In the genomic region with DNA sequence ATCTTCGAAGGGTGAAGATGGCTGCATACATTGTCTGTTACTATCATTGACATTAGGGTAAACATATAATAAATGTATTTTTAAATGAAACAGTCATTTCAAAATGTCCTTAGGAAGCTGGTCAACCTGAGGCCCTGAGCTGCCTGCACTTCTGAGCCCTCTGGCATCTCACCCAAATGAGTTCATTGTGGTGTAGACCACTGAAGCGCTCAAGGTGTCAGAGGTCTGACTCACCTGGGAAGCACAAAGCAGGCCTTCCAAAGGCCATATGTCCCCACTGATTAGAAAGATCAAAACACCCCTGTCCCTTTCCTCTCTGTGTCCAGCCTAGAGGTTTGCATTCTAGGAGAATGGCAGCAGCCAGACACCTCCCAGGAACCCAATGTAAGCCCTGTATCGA, we compare ENCODE assay signal across 1 cellular context.
TF ChIP-seq lines count a peak whose summit lies in the region.

No MANE protein-coding gene starts in this region.

TF ChIP-seq in GM12878, 131 proteins besides CTCF, POLR2A, EP300 and RAD21:
- TF ChIP-seq, protein P1, sequence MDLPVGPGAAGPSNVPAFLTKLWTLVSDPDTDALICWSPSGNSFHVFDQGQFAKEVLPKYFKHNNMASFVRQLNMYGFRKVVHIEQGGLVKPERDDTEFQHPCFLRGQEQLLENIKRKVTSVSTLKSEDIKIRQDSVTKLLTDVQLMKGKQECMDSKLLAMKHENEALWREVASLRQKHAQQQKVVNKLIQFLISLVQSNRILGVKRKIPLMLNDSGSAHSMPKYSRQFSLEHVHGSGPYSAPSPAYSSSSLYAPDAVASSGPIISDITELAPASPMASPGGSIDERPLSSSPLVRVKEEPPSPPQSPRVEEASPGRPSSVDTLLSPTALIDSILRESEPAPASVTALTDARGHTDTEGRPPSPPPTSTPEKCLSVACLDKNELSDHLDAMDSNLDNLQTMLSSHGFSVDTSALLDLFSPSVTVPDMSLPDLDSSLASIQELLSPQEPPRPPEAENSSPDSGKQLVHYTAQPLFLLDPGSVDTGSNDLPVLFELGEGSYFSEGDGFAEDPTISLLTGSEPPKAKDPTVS (IDR thresholded peaks at IDR 0.05; ENCODE audit: low read depth, low read length), result no peak
- TF ChIP-seq CBX5 (IDR thresholded peaks at IDR 0.05; ENCODE audit: low read depth) (no peak), NRF1 (conservative IDR thresholded peaks at IDR 0.05; ENCODE audit: low read depth, low read length) (no peak), RFX5 (IDR thresholded peaks at IDR 0.05; ENCODE audit: low read depth, low read length) (no peak), NBN (IDR thresholded peaks at IDR 0.05) (no peak), ZNF207 (IDR thresholded peaks at IDR 0.05; ENCODE audit: borderline replicate concordance) (no peak), SIX5 (IDR thresholded peaks at IDR 0.05; ENCODE audit: low read depth, low read length, severe bottlenecking) (no peak), RB1 (IDR thresholded peaks at IDR 0.05; ENCODE audit: borderline replicate concordance) (no peak), PRDM15 (CRISPR knock-in tag; IDR thresholded peaks at IDR 0.05) (no peak), FOS (IDR thresholded peaks at IDR 0.05; ENCODE audit: borderline replicate concordance, extremely low read depth, insufficient read length) (no peak), PAX8 (IDR thresholded peaks at IDR 0.05) (no peak), BRCA1 (IDR thresholded peaks at IDR 0.05; ENCODE audit: low read depth, low read length) (no peak), NFIC (IDR thresholded peaks at IDR 0.05; ENCODE audit: low read depth, low read length) (no peak), ZNF274 (IDR thresholded peaks at IDR 0.05; ENCODE audit: insufficient read depth, insufficient read length) (no peak), TBL1XR1 (IDR thresholded peaks at IDR 0.05; ENCODE audit: low read depth, low read length) (no peak)
- TF ChIP-seq, protein P2, sequence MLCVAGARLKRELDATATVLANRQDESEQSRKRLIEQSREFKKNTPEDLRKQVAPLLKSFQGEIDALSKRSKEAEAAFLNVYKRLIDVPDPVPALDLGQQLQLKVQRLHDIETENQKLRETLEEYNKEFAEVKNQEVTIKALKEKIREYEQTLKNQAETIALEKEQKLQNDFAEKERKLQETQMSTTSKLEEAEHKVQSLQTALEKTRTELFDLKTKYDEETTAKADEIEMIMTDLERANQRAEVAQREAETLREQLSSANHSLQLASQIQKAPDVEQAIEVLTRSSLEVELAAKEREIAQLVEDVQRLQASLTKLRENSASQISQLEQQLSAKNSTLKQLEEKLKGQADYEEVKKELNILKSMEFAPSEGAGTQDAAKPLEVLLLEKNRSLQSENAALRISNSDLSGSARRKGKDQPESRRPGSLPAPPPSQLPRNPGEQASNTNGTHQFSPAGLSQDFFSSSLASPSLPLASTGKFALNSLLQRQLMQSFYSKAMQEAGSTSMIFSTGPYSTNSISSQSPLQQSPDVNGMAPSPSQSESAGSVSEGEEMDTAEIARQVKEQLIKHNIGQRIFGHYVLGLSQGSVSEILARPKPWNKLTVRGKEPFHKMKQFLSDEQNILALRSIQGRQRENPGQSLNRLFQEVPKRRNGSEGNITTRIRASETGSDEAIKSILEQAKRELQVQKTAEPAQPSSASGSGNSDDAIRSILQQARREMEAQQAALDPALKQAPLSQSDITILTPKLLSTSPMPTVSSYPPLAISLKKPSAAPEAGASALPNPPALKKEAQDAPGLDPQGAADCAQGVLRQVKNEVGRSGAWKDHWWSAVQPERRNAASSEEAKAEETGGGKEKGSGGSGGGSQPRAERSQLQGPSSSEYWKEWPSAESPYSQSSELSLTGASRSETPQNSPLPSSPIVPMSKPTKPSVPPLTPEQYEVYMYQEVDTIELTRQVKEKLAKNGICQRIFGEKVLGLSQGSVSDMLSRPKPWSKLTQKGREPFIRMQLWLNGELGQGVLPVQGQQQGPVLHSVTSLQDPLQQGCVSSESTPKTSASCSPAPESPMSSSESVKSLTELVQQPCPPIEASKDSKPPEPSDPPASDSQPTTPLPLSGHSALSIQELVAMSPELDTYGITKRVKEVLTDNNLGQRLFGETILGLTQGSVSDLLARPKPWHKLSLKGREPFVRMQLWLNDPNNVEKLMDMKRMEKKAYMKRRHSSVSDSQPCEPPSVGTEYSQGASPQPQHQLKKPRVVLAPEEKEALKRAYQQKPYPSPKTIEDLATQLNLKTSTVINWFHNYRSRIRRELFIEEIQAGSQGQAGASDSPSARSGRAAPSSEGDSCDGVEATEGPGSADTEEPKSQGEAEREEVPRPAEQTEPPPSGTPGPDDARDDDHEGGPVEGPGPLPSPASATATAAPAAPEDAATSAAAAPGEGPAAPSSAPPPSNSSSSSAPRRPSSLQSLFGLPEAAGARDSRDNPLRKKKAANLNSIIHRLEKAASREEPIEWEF (IDR thresholded peaks at IDR 0.05; ENCODE audit: insufficient replicate concordance, low read depth, low read length), result no peak
- TF ChIP-seq, protein P3, sequence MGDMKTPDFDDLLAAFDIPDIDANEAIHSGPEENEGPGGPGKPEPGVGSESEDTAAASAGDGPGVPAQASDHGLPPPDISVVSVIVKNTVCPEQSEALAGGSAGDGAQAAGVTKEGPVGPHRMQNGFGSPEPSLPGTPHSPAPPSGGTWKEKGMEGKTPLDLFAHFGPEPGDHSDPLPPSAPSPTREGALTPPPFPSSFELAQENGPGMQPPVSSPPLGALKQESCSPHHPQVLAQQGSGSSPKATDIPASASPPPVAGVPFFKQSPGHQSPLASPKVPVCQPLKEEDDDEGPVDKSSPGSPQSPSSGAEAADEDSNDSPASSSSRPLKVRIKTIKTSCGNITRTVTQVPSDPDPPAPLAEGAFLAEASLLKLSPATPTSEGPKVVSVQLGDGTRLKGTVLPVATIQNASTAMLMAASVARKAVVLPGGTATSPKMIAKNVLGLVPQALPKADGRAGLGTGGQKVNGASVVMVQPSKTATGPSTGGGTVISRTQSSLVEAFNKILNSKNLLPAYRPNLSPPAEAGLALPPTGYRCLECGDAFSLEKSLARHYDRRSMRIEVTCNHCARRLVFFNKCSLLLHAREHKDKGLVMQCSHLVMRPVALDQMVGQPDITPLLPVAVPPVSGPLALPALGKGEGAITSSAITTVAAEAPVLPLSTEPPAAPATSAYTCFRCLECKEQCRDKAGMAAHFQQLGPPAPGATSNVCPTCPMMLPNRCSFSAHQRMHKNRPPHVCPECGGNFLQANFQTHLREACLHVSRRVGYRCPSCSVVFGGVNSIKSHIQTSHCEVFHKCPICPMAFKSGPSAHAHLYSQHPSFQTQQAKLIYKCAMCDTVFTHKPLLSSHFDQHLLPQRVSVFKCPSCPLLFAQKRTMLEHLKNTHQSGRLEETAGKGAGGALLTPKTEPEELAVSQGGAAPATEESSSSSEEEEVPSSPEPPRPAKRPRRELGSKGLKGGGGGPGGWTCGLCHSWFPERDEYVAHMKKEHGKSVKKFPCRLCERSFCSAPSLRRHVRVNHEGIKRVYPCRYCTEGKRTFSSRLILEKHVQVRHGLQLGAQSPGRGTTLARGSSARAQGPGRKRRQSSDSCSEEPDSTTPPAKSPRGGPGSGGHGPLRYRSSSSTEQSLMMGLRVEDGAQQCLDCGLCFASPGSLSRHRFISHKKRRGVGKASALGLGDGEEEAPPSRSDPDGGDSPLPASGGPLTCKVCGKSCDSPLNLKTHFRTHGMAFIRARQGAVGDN (IDR thresholded peaks at IDR 0.05), result no peak
